9 cellular contexts compared by ENCODE assay signal in the genomic region with DNA sequence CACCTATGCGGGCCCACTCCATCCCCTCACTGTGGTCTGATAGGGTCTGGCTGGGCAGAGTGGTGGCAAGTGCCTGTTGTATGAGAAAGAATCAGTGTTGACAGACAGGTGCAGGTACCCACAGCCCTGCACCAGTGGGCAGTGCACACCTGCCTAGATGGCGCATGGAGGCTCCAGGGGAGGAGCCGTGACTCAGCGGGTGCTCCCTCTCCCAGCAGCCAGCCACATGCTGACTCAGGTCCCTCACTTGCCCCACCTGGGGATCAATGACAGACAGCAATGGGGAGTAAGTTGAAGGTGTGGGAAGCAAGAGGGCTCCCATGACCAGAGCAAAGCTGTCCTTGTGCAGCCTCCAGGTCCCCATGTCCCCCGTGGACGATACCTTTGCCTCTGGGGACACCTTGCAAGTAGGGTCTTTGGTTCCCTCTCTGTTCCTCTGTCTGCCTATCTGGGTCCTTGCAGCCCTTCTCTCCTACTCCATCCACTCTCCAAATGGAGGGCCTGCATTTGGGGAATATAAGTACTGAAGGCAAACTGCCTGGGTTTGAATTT. TPM values are rescaled to one million over a fixed set of nuclear protein-coding genes. Genes with fewer than 3 reads are reported as not detected.
DNase-seq lines count a peak whose midpoint lies in the region; ATAC-seq and TF ChIP-seq lines count a peak whose summit lies in the region.
"Not testable (repeated sequence)": the region's sequence is repeated elsewhere in the genome, so short reads cannot be mapped to it uniquely, and the experiment has no call there.
"Had no signal": no experiment of that assay in that cellular context is flagged by ENCODE, and none has a peak within 500 bp of the region (broad histone marks: within the 10 kb centered on the region; RNA-seq: fewer than 3 reads in every experiment).

No MANE protein-coding gene starts in this region.

- BruUV-seq in MCF 10A (replicated peaks; lab: Mats Ljungman, UMichigan) = not testable (repeated sequence)

- not testable (repeated sequence) for H3K36me3 Mint-ChIP-seq in MCF 10A (ENCODE audit: insufficient read depth, unreplicated experiment); stimulated activated effector memory CD8-positive, alpha-beta T cell treated with anti-CD3 and anti-CD28 coated beads, Interleukin-12 subunit alpha, Interleukin-12 subunit beta, amount 100 ng/mL, for 72 hours

- intact Hi-C loops in MCF 10A (cut with micrococcal nuclease); left colon (cut with DNase I, micrococcal nuclease): not testable (repeated sequence)

- H3K27ac ChIP-seq in Peyer's patch = not testable (repeated sequence)

- H3K9me3 ChIP-seq in Peyer's patch = not testable (repeated sequence)

- ATAC-seq in esophagus mucosa (peak; percentile 91), left colon (peak; percentile 100)
- ATAC-seq in stimulated activated effector memory CD8-positive, alpha-beta T cell treated with anti-CD3 and anti-CD28 coated beads, Interleukin-12 subunit alpha, Interleukin-12 subunit beta, amount 100 ng/mL, for 72 hours = peak; percentile 52

- not testable (repeated sequence) for H3K4me1 Mint-ChIP-seq in MCF 10A (ENCODE audit: insufficient read depth, unreplicated experiment); stimulated activated effector memory CD8-positive, alpha-beta T cell treated with anti-CD3 and anti-CD28 coated beads, Interleukin-12 subunit alpha, Interleukin-12 subunit beta, amount 100 ng/mL, for 72 hours

- CTCF ChIA-PET in MCF 10A (lab: Yijun Ruan, JAX) = not testable (repeated sequence)

- peak in 1 of 6 experiments; percentile 33 for TF ChIP-seq CTCF in Peyer's patch (IDR thresholded peaks at IDR 0.05)
- TF ChIP-seq CTCF in MCF 10A (IDR thresholded peaks at IDR 0.05; ENCODE audit: unreplicated experiment) = not testable (repeated sequence)

- not testable (repeated sequence) for H3K4me3 ChIP-seq in Peyer's patch

- POLR2A ChIA-PET in MCF 10A (lab: Yijun Ruan, JAX) = not testable (repeated sequence)

- not testable (repeated sequence) for H3K27me3 ChIP-seq in Peyer's patch

- H3K4me1 ChIP-seq in Peyer's patch = not testable (repeated sequence)

- not testable (repeated sequence) for H3K27ac Mint-ChIP-seq in MCF 10A (ENCODE audit: low read depth, unreplicated experiment); stimulated activated effector memory CD8-positive, alpha-beta T cell treated with anti-CD3 and anti-CD28 coated beads, Interleukin-12 subunit alpha, Interleukin-12 subunit beta, amount 100 ng/mL, for 72 hours

- TF ChIP-seq POLR2A in Peyer's patch (IDR thresholded peaks at IDR 0.05) = not testable (repeated sequence)

- H3K4me3 Mint-ChIP-seq in MCF 10A (ENCODE audit: unreplicated experiment); stimulated activated effector memory CD8-positive, alpha-beta T cell treated with anti-CD3 and anti-CD28 coated beads, Interleukin-12 subunit alpha, Interleukin-12 subunit beta, amount 100 ng/mL, for 72 hours: not testable (repeated sequence)

- not testable (repeated sequence) for H3K27me3 Mint-ChIP-seq in MCF 10A (ENCODE audit: insufficient read depth, unreplicated experiment)

- H3K9me3 Mint-ChIP-seq in MCF 10A (ENCODE audit: unreplicated experiment); stimulated activated effector memory CD8-positive, alpha-beta T cell treated with anti-CD3 and anti-CD28 coated beads, Interleukin-12 subunit alpha, Interleukin-12 subunit beta, amount 100 ng/mL, for 72 hours: not testable (repeated sequence)

- DNase-seq in HK-2 (ENCODE audit: unreplicated experiment) (peak; percentile 1), NCI-H146 treated with DMSO at 0.1 percent for 48 hours (lab: John Stamatoyannopoulos, UW; ENCODE audit: unreplicated experiment) (peak; percentile 2), Peyer's patch (peak in 2 of 3 donors; percentile 53 to 77), MCF 10A (ENCODE audit: unreplicated experiment) (peak; percentile 14), left colon (peak; percentile 41 to 46)
- not testable (repeated sequence) for DNase-seq in stimulated activated effector memory CD8-positive, alpha-beta T cell treated with anti-CD3 and anti-CD28 coated beads, Interleukin-12 subunit alpha, Interleukin-12 subunit beta, amount 100 ng/mL, for 72 hours (ENCODE audit: low spot score in 2 of 2)

- H3K36me3 ChIP-seq in Peyer's patch = not testable (repeated sequence)

RNA-seq across cellular contexts. Expression of gene LGALS9C, which starts 24.6 kb away (rescaled TPM):
- total RNA-seq in Peyer's patch (10 to 100 TPM; 15.3 to 47.3 (median 19.7) TPM), MCF 10A (2022) (not detected in 2 replicates), esophagus mucosa (15.7 TPM), left colon (10 to 100 TPM; 36.8 to 47.7 TPM)
- total RNA-seq: CD4-positive, alpha-beta memory T cell; GM23248 had no signal

Comparison
In these comparisons a context has a peak if more than half of its experiments do, and no peak if none do; other contexts are left out.
1. RNA of gene LGALS9C, which starts 24.6 kb away (total RNA-seq): 36.8 to 47.7 TPM in left colon, 15.3 to 47.3 TPM in Peyer's patch and 15.7 TPM in esophagus mucosa (single experiment); not detected in MCF 10A; every median in the first group is over 10 times any median in the second.
2. Peak in every context shown above with its lines, with median percentiles within 50 percentile points of each other: ATAC-seq.